ENCODE assay signal across 8 cellular contexts in genomic region chr10:102795453-102796406, GRCh38.
A peak's percentile ranks its signal among the peaks of the same experiment; 100 is the strongest.
DNase-seq lines count a peak whose midpoint lies in the region; ATAC-seq and TF ChIP-seq lines count a peak whose summit lies in the region.

No MANE protein-coding gene starts in this region.

- H3K4me3 ChIP-seq in parathyroid adenoma (ENCODE audit: low read depth, low read length) = no peak overlapping the region

- DNase-seq in activated naive CD8-positive, alpha-beta T cell treated with anti-CD3 and anti-CD28 coated beads, Interleukin-2, amount 50 U/mL, for 24 hours = no peak
- no peak for DNase-seq in GM03348 (ENCODE audit: low spot score)
- no peak for DNase-seq in nucleus accumbens (lab: John Stamatoyannopoulos, UW)
- DNase-seq in activated CD4-positive, alpha-beta T cell treated with anti-CD3 and anti-CD28 coated beads for 1 hour = no peak
- DNase-seq in NCI-H524 (lab: John Stamatoyannopoulos, UW) = no peak

- H3K27ac ChIP-seq in parathyroid adenoma = peak overlapping the region; percentile 70

- ATAC-seq in GM18909 (IDR thresholded peaks at IDR 0.05; ENCODE audit: poor library complexity, unreplicated experiment) = peak; percentile 28
- ATAC-seq in HG02973 (IDR thresholded peaks at IDR 0.05; ENCODE audit: unreplicated experiment) = peak; percentile 28
- ATAC-seq in activated naive CD8-positive, alpha-beta T cell treated with anti-CD3 and anti-CD28 coated beads, Interleukin-2, amount 50 U/mL, for 24 hours = no peak

- H3K4me2 ChIP-seq in parathyroid adenoma (ENCODE audit: low read length) = peak overlapping the region; percentile 18

- peak overlapping the region; percentile 75 for H3K27ac Mint-ChIP-seq in activated naive CD8-positive, alpha-beta T cell treated with anti-CD3 and anti-CD28 coated beads, Interleukin-2, amount 50 U/mL, for 24 hours

- peaks cover 26% of the 10 kb centered on the region for H3K4me1 ChIP-seq in parathyroid adenoma

- H3K79me2 ChIP-seq in parathyroid adenoma = peaks cover 63% of the 10 kb centered on the region

- TF ChIP-seq CTCF in parathyroid adenoma (IDR thresholded peaks at IDR 0.05) = no peak

- H3K4me3 Mint-ChIP-seq in activated naive CD8-positive, alpha-beta T cell treated with anti-CD3 and anti-CD28 coated beads, Interleukin-2, amount 50 U/mL, for 24 hours = peak overlapping the region; percentile 46

- no peaks in the 10 kb centered on the region for H3K27me3 Mint-ChIP-seq in activated naive CD8-positive, alpha-beta T cell treated with anti-CD3 and anti-CD28 coated beads, Interleukin-2, amount 50 U/mL, for 24 hours

- H3K9me3 Mint-ChIP-seq in activated naive CD8-positive, alpha-beta T cell treated with anti-CD3 and anti-CD28 coated beads, Interleukin-2, amount 50 U/mL, for 24 hours = no peaks in the 10 kb centered on the region

- no peak overlapping the region for H3K9ac ChIP-seq in parathyroid adenoma

- no peaks in the 10 kb centered on the region for H3K27me3 ChIP-seq in parathyroid adenoma (ENCODE audit: control insufficient read depth, insufficient read depth, low read length)

- no peaks in the 10 kb centered on the region for H3K9me3 ChIP-seq in parathyroid adenoma (ENCODE audit: control insufficient read depth, low read length)

- no peak overlapping the region for H2AFZ ChIP-seq in parathyroid adenoma

- H3K4me1 Mint-ChIP-seq in activated naive CD8-positive, alpha-beta T cell treated with anti-CD3 and anti-CD28 coated beads, Interleukin-2, amount 50 U/mL, for 24 hours = peaks cover 45% of the 10 kb centered on the region

- H3K36me3 ChIP-seq in parathyroid adenoma (ENCODE audit: control insufficient read depth, insufficient read depth, low read length) = no peaks in the 10 kb centered on the region

- peaks cover 6% of the 10 kb centered on the region for H3K36me3 Mint-ChIP-seq in activated naive CD8-positive, alpha-beta T cell treated with anti-CD3 and anti-CD28 coated beads, Interleukin-2, amount 50 U/mL, for 24 hours (ENCODE audit: low read depth)
